1 cellular context compared by ENCODE assay signal in genomic region chr7:131533151-131533559, GRCh38.
TF ChIP-seq lines count a peak whose summit lies in the region.

No MANE protein-coding gene starts in this region.

TF ChIP-seq in H1, 55 proteins besides CTCF, POLR2A, EP300 and RAD21:
- no peak for TF ChIP-seq TEAD4 (IDR thresholded peaks at IDR 0.05; ENCODE audit: low read depth, low read length)
- TF ChIP-seq POLR2AphosphoS5 (IDR thresholded peaks at IDR 0.05; ENCODE audit: low read depth, low read length): peak; percentile 4; the same call in 1 of the 2 replicates
